In genomic region chr20:10078403-10078802, GRCh38 we compare ENCODE assay signal across 15 cellular contexts.
"Had no signal": no experiment of that assay in that cellular context is flagged by ENCODE, and none has a peak within 500 bp of the region (broad histone marks: within the 10 kb centered on the region; RNA-seq: fewer than 3 reads in every experiment).

No MANE protein-coding gene starts in this region.

- ATAC-seq: activated T-helper 17 cell treated with anti-CD3 and anti-CD28 coated beads, Interleukin-2, amount 50 U/mL, for 72 hours; effector memory CD8-positive, alpha-beta T cell; left lobe of liver; naive thymus-derived CD8-positive, alpha-beta T cell had no signal

- H3K4me2 ChIP-seq: hepatocyte had no signal

- H3K36me3 ChIP-seq: breast epithelium, upper lobe of left lung had no signal

- H3K4me1 ChIP-seq: breast epithelium had no signal

- H3K27ac ChIP-seq: hepatocyte had no signal

- DNase-seq: activated naive CD4-positive, alpha-beta T cell treated with Interleukin-2 at 50 U/mL for 16 hours; activated T-cell treated with anti-CD3 and anti-CD28 coated beads for 4 hours; effector memory CD8-positive, alpha-beta T cell; islet precursor cell; mesenchymal stem cell; naive thymus-derived CD8-positive, alpha-beta T cell; small intestine; stimulated activated CD4-positive, alpha-beta T cell treated with anti-CD3 and anti-CD28 coated beads, Interleukin-4, amount 100 ng/mL, for 4 hours; stimulated activated CD8-positive, alpha-beta memory T cell treated with anti-CD3 and anti-CD28 coated beads, Interleukin-4, amount 100 ng/mL, for 48 hours; stimulated activated naive CD4-positive, alpha-beta T cell treated with Interleukin-2 at 50 U/mL for 16 hours; upper lobe of left lung had no signal

- H3K9me3 Mint-ChIP-seq: activated T-helper 17 cell treated with anti-CD3 and anti-CD28 coated beads, Interleukin-2, amount 50 U/mL, for 72 hours; naive thymus-derived CD8-positive, alpha-beta T cell had no signal

- H2AFZ ChIP-seq: hepatocyte had no signal

- H3K4me3 ChIP-seq: breast epithelium, hepatocyte, upper lobe of left lung had no signal

- H3K27ac Mint-ChIP-seq: activated T-helper 17 cell treated with anti-CD3 and anti-CD28 coated beads, Interleukin-2, amount 50 U/mL, for 72 hours; effector memory CD8-positive, alpha-beta T cell; naive thymus-derived CD8-positive, alpha-beta T cell had no signal

- H3K36me3 Mint-ChIP-seq: naive thymus-derived CD8-positive, alpha-beta T cell had no signal

- H3K4me3 Mint-ChIP-seq: activated T-helper 17 cell treated with anti-CD3 and anti-CD28 coated beads, Interleukin-2, amount 50 U/mL, for 72 hours; effector memory CD8-positive, alpha-beta T cell; naive thymus-derived CD8-positive, alpha-beta T cell had no signal

- H3K9me3 ChIP-seq: breast epithelium, upper lobe of left lung had no signal

- H3K27me3 ChIP-seq: breast epithelium, hepatocyte, upper lobe of left lung had no signal

- FAIRE-seq: small intestine had no signal

- H3K4me1 Mint-ChIP-seq: activated T-helper 17 cell treated with anti-CD3 and anti-CD28 coated beads, Interleukin-2, amount 50 U/mL, for 72 hours; naive thymus-derived CD8-positive, alpha-beta T cell had no signal

- H3K79me2 ChIP-seq: hepatocyte had no signal
